In the genomic region with DNA sequence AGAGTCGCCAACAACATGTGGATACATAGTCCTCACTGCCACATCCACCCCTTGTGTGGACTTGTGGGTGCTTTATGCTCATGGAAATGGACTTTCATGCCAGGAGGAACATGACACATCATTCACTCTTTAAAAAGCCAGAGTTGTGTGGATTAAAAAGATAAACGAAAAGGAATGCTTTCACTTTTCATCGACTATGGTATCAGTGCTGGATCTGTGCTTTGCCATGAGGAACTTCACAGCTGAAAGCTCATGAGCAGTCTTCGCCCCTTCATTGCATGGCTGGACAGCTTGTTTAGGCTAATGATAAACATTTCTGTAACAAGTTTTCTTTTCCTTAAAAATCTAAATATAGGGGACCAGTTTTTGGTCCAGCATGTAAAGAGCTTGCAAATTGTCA, we compare ENCODE assay signal across 17 cellular contexts.
"Had no signal": no experiment of that assay in that cellular context is flagged by ENCODE, and none has a peak within 500 bp of the region (broad histone marks: within the 10 kb centered on the region; RNA-seq: fewer than 3 reads in every experiment).

No MANE protein-coding gene starts in this region.

- DNase-seq: cerebellar nuclear complex; erythroblast; gastrocnemius medialis; heart right ventricle; immature natural killer cell; kidney; left cardiac atrium; left ventricle myocardium superior; mesendoderm; naive thymus-derived CD8-positive, alpha-beta T cell; posterior cingulate gyrus; sigmoid colon; small intestine; stimulated activated CD4-positive, alpha-beta T cell treated with anti-CD3 and anti-CD28 coated beads, Interleukin-2, amount 100 ng/mL, for 48 hours; stimulated activated naive CD4-positive, alpha-beta T cell treated with Interleukin-2 at 50 U/mL for 16 hours had no signal

- H3K36me3 ChIP-seq: gastrocnemius medialis had no signal

- H3K27me3 ChIP-seq: gastrocnemius medialis, heart right ventricle, right atrium auricular region, sigmoid colon had no signal

- H3K9me3 ChIP-seq: gastrocnemius medialis, heart right ventricle, right atrium auricular region, sigmoid colon had no signal

- H3K27ac ChIP-seq: gastrocnemius medialis, heart right ventricle, right atrium auricular region, sigmoid colon had no signal

- H3K4me3 ChIP-seq: gastrocnemius medialis, heart right ventricle, lung, right atrium auricular region, sigmoid colon had no signal

- H3K4me1 ChIP-seq: gastrocnemius medialis, heart right ventricle, right atrium auricular region, sigmoid colon had no signal

- ATAC-seq: gastrocnemius medialis; heart right ventricle; left cardiac atrium; left ventricle myocardium superior; naive thymus-derived CD8-positive, alpha-beta T cell had no signal
